8 cellular contexts compared by ENCODE assay signal in genomic region chr4:68349361-68350360, GRCh38. TPM values are rescaled to one million over a fixed set of nuclear protein-coding genes. Genes with fewer than 3 reads are reported as not detected.
DNase-seq lines count a peak whose midpoint lies in the region; ATAC-seq and TF ChIP-seq lines count a peak whose summit lies in the region.

TSS of gene YTHDC1 (minus strand) at chr4:68350090. CDS start at chr4:68349753, 337 bp downstream.

- peaks cover 0 to 39% (median 0%) of the 10 kb centered on the region in 3 donors for H3K4me1 ChIP-seq in gastroesophageal sphincter
- H3K4me1 ChIP-seq in neutrophil (ENCODE audit: control insufficient read depth in 1 of 2, insufficient read depth in 1 of 2, low read depth in 1 of 2, low read length in 1 of 2): peaks cover 24 to 33% of the 10 kb centered on the region in 2 experiments

- WGBS in gastroesophageal sphincter (ENCODE audit: low coverage in 1 of 2), 2 donors: 0 to 1% methylated on average over 29 to 36 of the region's 79 CpGs

- H3K27me3 ChIP-seq in gastroesophageal sphincter: no peaks in the 10 kb centered on the region
- H3K27me3 ChIP-seq in neutrophil: peaks cover 18% of the 10 kb centered on the region

- H3K36me3 Mint-ChIP-seq in HFFc6 (ENCODE audit: low read depth): peaks cover 18% of the 10 kb centered on the region
- H3K36me3 Mint-ChIP-seq in activated naive CD4-positive, alpha-beta T cell treated with anti-CD3 and anti-CD28 coated beads, Interleukin-2, amount 10 ng/mL, durations not matched to agents 7 days and 5 days: peaks cover 16% of the 10 kb centered on the region

- H3K4me1 Mint-ChIP-seq in HFFc6 (ENCODE audit: low read depth): peaks cover 27% of the 10 kb centered on the region
- peaks cover 40% of the 10 kb centered on the region for H3K4me1 Mint-ChIP-seq in activated naive CD4-positive, alpha-beta T cell treated with anti-CD3 and anti-CD28 coated beads, Interleukin-2, amount 10 ng/mL, durations not matched to agents 7 days and 5 days

- peak within 1 kb of the TSS; percentile 95 for H3K27ac ChIP-seq in SK-N-MC
- H3K27ac ChIP-seq in gastroesophageal sphincter: peak within 1 kb of the TSS; percentile 89 to 97 (median 96)
- peak within 1 kb of the TSS; percentile 98 for H3K27ac ChIP-seq in neutrophil
- peak within 1 kb of the TSS; percentile 92 for H3K27ac ChIP-seq in substantia nigra (ENCODE audit: low read depth, low read length, poor library complexity, severe bottlenecking)

- CTCF ChIA-PET in activated naive CD4-positive, alpha-beta T cell treated with anti-CD3 and anti-CD28 coated beads, Interleukin-2, amount 10 ng/mL, durations not matched to agents 7 days and 5 days (lab: Charles Lee): interaction anchor here (2.5 kb wide), 1 partner anchor 26 kb away, joined by 6 read pairs; no protein-coding TSS in a partner anchor

- H3K4me3 Mint-ChIP-seq in HFFc6: peak within 1 kb of the TSS; percentile 94
- H3K4me3 Mint-ChIP-seq in activated naive CD4-positive, alpha-beta T cell treated with anti-CD3 and anti-CD28 coated beads, Interleukin-2, amount 10 ng/mL, durations not matched to agents 7 days and 5 days: peak within 1 kb of the TSS; percentile 84

- peak within 1 kb of the TSS; percentile 98 for H3K27ac Mint-ChIP-seq in HFFc6
- H3K27ac Mint-ChIP-seq in activated naive CD4-positive, alpha-beta T cell treated with anti-CD3 and anti-CD28 coated beads, Interleukin-2, amount 10 ng/mL, durations not matched to agents 7 days and 5 days: peak within 1 kb of the TSS; percentile 94

- DNase-seq in GM04504 (ENCODE audit: low read depth) (peak; percentile 90), HFFc6 (peak; percentile 90), NB4 (ENCODE audit: low read depth) (peak; percentile 95), SK-N-MC (ENCODE audit: low read depth, low spot score) (peak; percentile 74), substantia nigra (lab: John Stamatoyannopoulos, UW) (peak; percentile 61 to 96 (median 90))
- peak; percentile 98 for DNase-seq in activated naive CD4-positive, alpha-beta T cell treated with anti-CD3 and anti-CD28 coated beads, Interleukin-2, amount 10 ng/mL, durations not matched to agents 7 days and 5 days

- H3K4me3 ChIP-seq in NB4 (ENCODE audit: low read depth, low read length) (peak within 1 kb of the TSS; percentile 79), SK-N-MC (peak within 1 kb of the TSS; percentile 88), gastroesophageal sphincter (peak within 1 kb of the TSS; percentile 76 to 82), neutrophil (ENCODE audit: low read depth in 1 of 2, low read length in 1 of 2) (peak within 1 kb of the TSS; percentile 91 to 96)

- ATAC-seq in gastroesophageal sphincter: peak; percentile 99

- H3K9me3 ChIP-seq in SK-N-MC (ENCODE audit: low read depth, low read length): no peaks in the 10 kb centered on the region
- no peaks in the 10 kb centered on the region for H3K9me3 ChIP-seq in gastroesophageal sphincter
- H3K9me3 ChIP-seq in neutrophil: no peaks in the 10 kb centered on the region

- TF ChIP-seq CTCF in HFFc6 (IDR thresholded peaks at IDR 0.05): no peak
- TF ChIP-seq CTCF in NB4 (IDR thresholded peaks at IDR 0.05; ENCODE audit: low read depth, low read length): no peak
- TF ChIP-seq CTCF in gastroesophageal sphincter (IDR thresholded peaks at IDR 0.05): no peak
- no peak for TF ChIP-seq CTCF in neutrophil (IDR thresholded peaks at IDR 0.05)

- H3K36me3 ChIP-seq in SK-N-MC (ENCODE audit: insufficient read depth, low read length) (peaks cover 29% of the 10 kb centered on the region), gastroesophageal sphincter (no peaks in the 10 kb centered on the region), neutrophil (no peaks in the 10 kb centered on the region)

- TF ChIP-seq EP300 in gastroesophageal sphincter (IDR thresholded peaks at IDR 0.05): no peak

- H3K9ac ChIP-seq in SK-N-MC (ENCODE audit: insufficient read length): peak within 1 kb of the TSS; percentile 99

- no peaks in the 10 kb centered on the region for H3K9me3 Mint-ChIP-seq in HFFc6
- H3K9me3 Mint-ChIP-seq in activated naive CD4-positive, alpha-beta T cell treated with anti-CD3 and anti-CD28 coated beads, Interleukin-2, amount 10 ng/mL, durations not matched to agents 7 days and 5 days: no peaks in the 10 kb centered on the region

- no peaks in the 10 kb centered on the region; the same call in 1 of the 2 replicates for H3K27me3 Mint-ChIP-seq in HFFc6 (ENCODE audit: insufficient read depth)
- H3K27me3 Mint-ChIP-seq in activated naive CD4-positive, alpha-beta T cell treated with anti-CD3 and anti-CD28 coated beads, Interleukin-2, amount 10 ng/mL, durations not matched to agents 7 days and 5 days: no peaks in the 10 kb centered on the region

- peak; percentile 81 for TF ChIP-seq POLR2A in NB4 (IDR thresholded peaks at IDR 0.05; ENCODE audit: extremely low read depth, insufficient read length)
- peak; percentile 83 to 84 for TF ChIP-seq POLR2A in gastroesophageal sphincter (IDR thresholded peaks at IDR 0.05)

RNA-seq across cellular contexts. Expression of gene YTHDC1, which starts in this region (rescaled TPM):
- total RNA-seq in HFFc6 (2021; fragmentation: NEBNext Ultra II Directional; extraction: Animal tissue kit (Norgen Biotek cat#: 25700)): 10 to 100 TPM; 41.3 to 51.8 (median 50.1) TPM
- total RNA-seq in gastroesophageal sphincter: 100 to 1,000 TPM in 1 of 4 donors, 10 to 100 TPM in 3; 67.9 to 497 (median 78.3) TPM

Comparison
In these comparisons a context has a peak if more than half of its experiments do, and no peak if none do; other contexts are left out.
1. Peak in every context shown above with its lines: DNase-seq, ATAC-seq, H3K4me3 ChIP-seq and H3K27ac ChIP-seq.